Comparison of ENCODE assay signal across 8 cellular contexts in genomic region chr10:13717936-13718772, GRCh38.
DNase-seq lines count a peak whose midpoint lies in the region; ATAC-seq and TF ChIP-seq lines count a peak whose summit lies in the region.

No MANE protein-coding gene starts in this region.

- H3K27me3 ChIP-seq in mononuclear cell (ENCODE audit: insufficient read depth, low read length): no peaks in the 10 kb centered on the region

- TF ChIP-seq CTCF in NB4 (IDR thresholded peaks at IDR 0.05; ENCODE audit: low read depth, low read length): no peak

- H3K9me3 ChIP-seq in mononuclear cell (ENCODE audit: low read depth, low read length): no peaks in the 10 kb centered on the region

- H3K4me1 ChIP-seq in mononuclear cell (ENCODE audit: insufficient read depth, low read length): peaks cover 20% of the 10 kb centered on the region

- H3K4me3 ChIP-seq in NB4 (ENCODE audit: low read depth, low read length) (peak overlapping the region; percentile 34), mononuclear cell (ENCODE audit: low read length) (peak overlapping the region; percentile 12)

- no peak for ATAC-seq in GM21528 (IDR thresholded peaks at IDR 0.05; ENCODE audit: low FRiP score, unreplicated experiment)

- DNase-seq in NCI-H345 treated with DMSO at 0.1 percent for 48 hours (lab: John Stamatoyannopoulos, UW; ENCODE audit: unreplicated experiment): peak; percentile 41
- DNase-seq in NCI-H345 (lab: John Stamatoyannopoulos, UW): no peak
- peak; percentile 84 for DNase-seq in NB4 (ENCODE audit: low read depth)
- peak; percentile 33 for DNase-seq in activated CD4-positive, alpha-beta T cell treated with anti-CD3 and anti-CD28 coated beads, Interleukin-2, amount 50 U/mL, for 1 hour
- peak; percentile 8 for DNase-seq in effector CD8-positive, alpha-beta T cell (lab: John Stamatoyannopoulos, UW)
- peak; percentile 74 for DNase-seq in stromal cell of bone marrow (ENCODE audit: low read depth)

- TF ChIP-seq POLR2A in NB4 (IDR thresholded peaks at IDR 0.05; ENCODE audit: extremely low read depth, insufficient read length): no peak
